1 cellular context compared by ENCODE assay signal in the genomic region with DNA sequence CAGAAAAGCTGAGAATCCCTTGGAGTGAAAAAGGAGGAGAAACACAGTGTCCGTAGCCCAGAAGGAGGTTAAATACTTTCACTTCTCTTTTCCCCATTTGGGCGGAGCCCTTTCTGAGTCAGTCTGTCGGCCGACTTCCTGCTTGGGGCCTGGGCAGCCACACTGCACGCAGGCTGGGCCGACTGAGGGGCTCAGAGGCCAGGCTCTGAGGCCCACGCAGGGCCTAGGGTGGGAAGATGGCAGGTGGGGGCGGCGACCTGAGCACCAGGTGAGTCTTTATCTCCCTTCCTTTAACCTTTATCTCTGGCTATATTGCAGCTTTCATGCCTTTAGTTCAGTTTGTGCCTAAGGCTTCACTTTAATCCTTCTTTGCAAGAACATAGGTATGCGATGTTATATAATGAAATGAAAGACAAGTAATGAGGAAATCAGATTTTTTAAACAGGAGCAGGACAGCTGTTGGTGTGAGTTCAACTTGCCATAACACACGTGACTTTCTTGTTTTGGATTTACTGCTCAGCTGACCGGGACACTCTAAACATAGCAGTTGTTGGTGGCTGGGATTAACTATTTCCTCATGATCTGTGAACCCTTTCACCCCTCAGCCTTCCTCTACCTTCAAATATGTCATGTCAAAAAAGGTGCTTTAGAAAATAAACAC.
TF ChIP-seq lines count a peak whose summit lies in the region.

TSS of gene SP100 (plus strand) at position 141 of the 661 bp plus-strand sequence. CDS start at position 237, 96 bp downstream.

TF ChIP-seq in GM23338, 12 proteins besides CTCF, POLR2A, EP300 and RAD21 (continued from another document):
- TF ChIP-seq ETS1 (IDR thresholded peaks at IDR 0.05) (no peak), JUNB (IDR thresholded peaks at IDR 0.05; ENCODE audit: unreplicated experiment) (no peak), EZH2phosphoT487 (IDR thresholded peaks at IDR 0.05; ENCODE audit: unreplicated experiment) (no peak), EZH2 (IDR thresholded peaks at IDR 0.05; ENCODE audit: low read depth, unreplicated experiment) (no peak), NANOG (IDR thresholded peaks at IDR 0.05; ENCODE audit: borderline replicate concordance) (no peak), ZNF114 (CRISPR knock-in tag; IDR thresholded peaks at IDR 0.05) (no peak), STAT1 (IDR thresholded peaks at IDR 0.05; ENCODE audit: unreplicated experiment) (no peak), CREB1 (CRISPR knock-in tag; IDR thresholded peaks at IDR 0.05; ENCODE audit: low read depth) (no peak)
- TF ChIP-seq, protein P1, sequence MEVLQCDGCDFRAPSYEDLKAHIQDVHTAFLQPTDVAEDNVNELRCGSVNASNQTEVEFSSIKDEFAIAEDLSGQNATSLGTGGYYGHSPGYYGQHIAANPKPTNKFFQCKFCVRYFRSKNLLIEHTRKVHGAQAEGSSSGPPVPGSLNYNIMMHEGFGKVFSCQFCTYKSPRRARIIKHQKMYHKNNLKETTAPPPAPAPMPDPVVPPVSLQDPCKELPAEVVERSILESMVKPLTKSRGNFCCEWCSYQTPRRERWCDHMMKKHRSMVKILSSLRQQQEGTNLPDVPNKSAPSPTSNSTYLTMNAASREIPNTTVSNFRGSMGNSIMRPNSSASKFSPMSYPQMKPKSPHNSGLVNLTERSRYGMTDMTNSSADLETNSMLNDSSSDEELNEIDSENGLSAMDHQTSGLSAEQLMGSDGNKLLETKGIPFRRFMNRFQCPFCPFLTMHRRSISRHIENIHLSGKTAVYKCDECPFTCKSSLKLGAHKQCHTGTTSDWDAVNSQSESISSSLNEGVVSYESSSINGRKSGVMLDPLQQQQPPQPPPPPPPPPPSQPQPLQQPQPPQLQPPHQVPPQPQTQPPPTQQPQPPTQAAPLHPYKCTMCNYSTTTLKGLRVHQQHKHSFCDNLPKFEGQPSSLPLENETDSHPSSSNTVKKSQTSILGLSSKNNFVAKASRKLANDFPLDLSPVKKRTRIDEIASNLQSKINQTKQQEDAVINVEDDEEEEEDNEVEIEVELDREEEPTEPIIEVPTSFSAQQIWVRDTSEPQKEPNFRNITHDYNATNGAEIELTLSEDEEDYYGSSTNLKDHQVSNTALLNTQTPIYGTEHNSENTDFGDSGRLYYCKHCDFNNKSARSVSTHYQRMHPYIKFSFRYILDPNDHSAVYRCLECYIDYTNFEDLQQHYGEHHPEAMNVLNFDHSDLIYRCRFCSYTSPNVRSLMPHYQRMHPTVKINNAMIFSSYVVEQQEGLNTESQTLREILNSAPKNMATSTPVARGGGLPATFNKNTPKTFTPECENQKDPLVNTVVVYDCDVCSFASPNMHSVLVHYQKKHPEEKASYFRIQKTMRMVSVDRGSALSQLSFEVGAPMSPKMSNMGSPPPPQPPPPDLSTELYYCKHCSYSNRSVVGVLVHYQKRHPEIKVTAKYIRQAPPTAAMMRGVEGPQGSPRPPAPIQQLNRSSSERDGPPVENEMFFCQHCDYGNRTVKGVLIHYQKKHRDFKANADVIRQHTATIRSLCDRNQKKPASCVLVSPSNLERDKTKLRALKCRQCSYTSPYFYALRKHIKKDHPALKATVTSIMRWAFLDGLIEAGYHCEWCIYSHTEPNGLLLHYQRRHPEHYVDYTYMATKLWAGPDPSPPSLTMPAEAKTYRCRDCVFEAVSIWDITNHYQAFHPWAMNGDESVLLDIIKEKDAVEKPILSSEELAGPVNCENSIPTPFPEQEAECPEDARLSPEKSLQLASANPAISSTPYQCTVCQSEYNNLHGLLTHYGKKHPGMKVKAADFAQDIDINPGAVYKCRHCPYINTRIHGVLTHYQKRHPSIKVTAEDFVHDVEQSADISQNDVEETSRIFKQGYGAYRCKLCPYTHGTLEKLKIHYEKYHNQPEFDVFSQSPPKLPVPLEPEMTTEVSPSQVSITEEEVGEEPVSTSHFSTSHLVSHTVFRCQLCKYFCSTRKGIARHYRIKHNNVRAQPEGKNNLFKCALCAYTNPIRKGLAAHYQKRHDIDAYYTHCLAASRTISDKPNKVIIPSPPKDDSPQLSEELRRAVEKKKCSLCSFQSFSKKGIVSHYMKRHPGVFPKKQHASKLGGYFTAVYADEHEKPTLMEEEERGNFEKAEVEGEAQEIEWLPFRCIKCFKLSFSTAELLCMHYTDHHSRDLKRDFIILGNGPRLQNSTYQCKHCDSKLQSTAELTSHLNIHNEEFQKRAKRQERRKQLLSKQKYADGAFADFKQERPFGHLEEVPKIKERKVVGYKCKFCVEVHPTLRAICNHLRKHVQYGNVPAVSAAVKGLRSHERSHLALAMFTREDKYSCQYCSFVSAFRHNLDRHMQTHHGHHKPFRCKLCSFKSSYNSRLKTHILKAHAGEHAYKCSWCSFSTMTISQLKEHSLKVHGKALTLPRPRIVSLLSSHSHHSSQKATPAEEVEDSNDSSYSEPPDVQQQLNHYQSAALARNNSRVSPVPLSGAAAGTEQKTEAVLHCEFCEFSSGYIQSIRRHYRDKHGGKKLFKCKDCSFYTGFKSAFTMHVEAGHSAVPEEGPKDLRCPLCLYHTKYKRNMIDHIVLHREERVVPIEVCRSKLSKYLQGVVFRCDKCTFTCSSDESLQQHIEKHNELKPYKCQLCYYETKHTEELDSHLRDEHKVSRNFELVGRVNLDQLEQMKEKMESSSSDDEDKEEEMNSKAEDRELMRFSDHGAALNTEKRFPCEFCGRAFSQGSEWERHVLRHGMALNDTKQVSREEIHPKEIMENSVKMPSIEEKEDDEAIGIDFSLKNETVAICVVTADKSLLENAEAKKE (CRISPR knock-in tag; IDR thresholded peaks at IDR 0.05): no peak
